ENCODE assay signal across 1 cellular context in genomic region chr21:22536511-22536910, GRCh38.
TF ChIP-seq lines count a peak whose summit lies in the region.

No MANE protein-coding gene starts in this region.

TF ChIP-seq in K562, 482 proteins besides CTCF, POLR2A, EP300 and RAD21 (continued from another document):
- TF ChIP-seq ZNF239 (CRISPR knock-in tag; IDR thresholded peaks at IDR 0.05) (no peak), KAT2B (IDR thresholded peaks at IDR 0.05; ENCODE audit: low read depth, low read length) (no peak), ZNF695 (CRISPR knock-in tag; IDR thresholded peaks at IDR 0.05) (no peak), IFI16 (CRISPR knock-in tag; IDR thresholded peaks at IDR 0.05) (no peak), ATF3 (IDR thresholded peaks at IDR 0.05) (peak; percentile 47; the same call in 1 of the 2 replicates), ATF3 (CRISPR knock-in tag; conservative IDR thresholded peaks at IDR 0.05) (no peak), YY1 (IDR thresholded peaks at IDR 0.05; ENCODE audit: borderline replicate concordance in 1 of 3, control insufficient read depth in 1 of 3, extremely low read depth in 1 of 3, insufficient read depth in 3 of 3, insufficient read length in 1 of 3, insufficient replicate concordance in 2 of 3, low read depth in 1 of 3, low read length in 2 of 3) (no peak), CBX1 (IDR thresholded peaks at IDR 0.05; ENCODE audit: low read depth) (no peak), ZNF311 (CRISPR knock-in tag; IDR thresholded peaks at IDR 0.05) (no peak), TCF7L2 (IDR thresholded peaks at IDR 0.05; ENCODE audit: low read depth, low read length) (no peak), NONO (IDR thresholded peaks at IDR 0.05; ENCODE audit: low read depth in 2 of 2, low read length in 1 of 2) (no peak), NFE2 (IDR thresholded peaks at IDR 0.05; ENCODE audit: low read depth) (peak; percentile 37; the same call in 1 of the 2 replicates), MAFG (tag; conservative IDR thresholded peaks at IDR 0.05) (peak; percentile 79), BCL6 (CRISPR knock-in tag; IDR thresholded peaks at IDR 0.05) (no peak), E2F3 (CRISPR knock-in tag; IDR thresholded peaks at IDR 0.05) (no peak), HIVEP1 (CRISPR knock-in tag; IDR thresholded peaks at IDR 0.05) (no peak), NCOA6 (IDR thresholded peaks at IDR 0.05) (no peak), ID3 (CRISPR knock-in tag; IDR thresholded peaks at IDR 0.05) (no peak), ID3 (tag; IDR thresholded peaks at IDR 0.05) (no peak), PHF20 (IDR thresholded peaks at IDR 0.05; ENCODE audit: partially characterized antibody) (no peak), NFATC3 (IDR thresholded peaks at IDR 0.05) (no peak), ZNF583 (CRISPR knock-in tag; IDR thresholded peaks at IDR 0.05) (no peak), NR2C2 (CRISPR knock-in tag; IDR thresholded peaks at IDR 0.05) (no peak), NR2C2 (tag; IDR thresholded peaks at IDR 0.05) (no peak), FOSL1 (tag; conservative IDR thresholded peaks at IDR 0.05) (peak; percentile 26; the same call in 1 of the 2 replicates), ESRRA (IDR thresholded peaks at IDR 0.05; ENCODE audit: borderline replicate concordance, low read depth) (no peak), CBX8 (IDR thresholded peaks at IDR 0.05; ENCODE audit: borderline replicate concordance, extremely low read depth, low read depth, low read length, poor library complexity, severe bottlenecking) (no peak), NR4A1 (CRISPR knock-in tag; IDR thresholded peaks at IDR 0.05) (no peak), NR4A1 (tag; IDR thresholded peaks at IDR 0.05) (no peak), OTX1 (CRISPR knock-in tag; IDR thresholded peaks at IDR 0.05) (no peak), CBX3 (IDR thresholded peaks at IDR 0.05; ENCODE audit: borderline replicate concordance in 1 of 2, low read length in 2 of 2) (no peak), BMI1 (IDR thresholded peaks at IDR 0.05; ENCODE audit: low read length) (no peak)
- TF ChIP-seq, protein P1, sequence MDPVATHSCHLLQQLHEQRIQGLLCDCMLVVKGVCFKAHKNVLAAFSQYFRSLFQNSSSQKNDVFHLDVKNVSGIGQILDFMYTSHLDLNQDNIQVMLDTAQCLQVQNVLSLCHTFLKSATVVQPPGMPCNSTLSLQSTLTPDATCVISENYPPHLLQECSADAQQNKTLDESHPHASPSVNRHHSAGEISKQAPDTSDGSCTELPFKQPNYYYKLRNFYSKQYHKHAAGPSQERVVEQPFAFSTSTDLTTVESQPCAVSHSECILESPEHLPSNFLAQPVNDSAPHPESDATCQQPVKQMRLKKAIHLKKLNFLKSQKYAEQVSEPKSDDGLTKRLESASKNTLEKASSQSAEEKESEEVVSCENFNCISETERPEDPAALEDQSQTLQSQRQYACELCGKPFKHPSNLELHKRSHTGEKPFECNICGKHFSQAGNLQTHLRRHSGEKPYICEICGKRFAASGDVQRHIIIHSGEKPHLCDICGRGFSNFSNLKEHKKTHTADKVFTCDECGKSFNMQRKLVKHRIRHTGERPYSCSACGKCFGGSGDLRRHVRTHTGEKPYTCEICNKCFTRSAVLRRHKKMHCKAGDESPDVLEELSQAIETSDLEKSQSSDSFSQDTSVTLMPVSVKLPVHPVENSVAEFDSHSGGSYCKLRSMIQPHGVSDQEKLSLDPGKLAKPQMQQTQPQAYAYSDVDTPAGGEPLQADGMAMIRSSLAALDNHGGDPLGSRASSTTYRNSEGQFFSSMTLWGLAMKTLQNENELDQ (CRISPR knock-in tag; IDR thresholded peaks at IDR 0.05; ENCODE audit: borderline replicate concordance): no peak
- TF ChIP-seq, protein P2, sequence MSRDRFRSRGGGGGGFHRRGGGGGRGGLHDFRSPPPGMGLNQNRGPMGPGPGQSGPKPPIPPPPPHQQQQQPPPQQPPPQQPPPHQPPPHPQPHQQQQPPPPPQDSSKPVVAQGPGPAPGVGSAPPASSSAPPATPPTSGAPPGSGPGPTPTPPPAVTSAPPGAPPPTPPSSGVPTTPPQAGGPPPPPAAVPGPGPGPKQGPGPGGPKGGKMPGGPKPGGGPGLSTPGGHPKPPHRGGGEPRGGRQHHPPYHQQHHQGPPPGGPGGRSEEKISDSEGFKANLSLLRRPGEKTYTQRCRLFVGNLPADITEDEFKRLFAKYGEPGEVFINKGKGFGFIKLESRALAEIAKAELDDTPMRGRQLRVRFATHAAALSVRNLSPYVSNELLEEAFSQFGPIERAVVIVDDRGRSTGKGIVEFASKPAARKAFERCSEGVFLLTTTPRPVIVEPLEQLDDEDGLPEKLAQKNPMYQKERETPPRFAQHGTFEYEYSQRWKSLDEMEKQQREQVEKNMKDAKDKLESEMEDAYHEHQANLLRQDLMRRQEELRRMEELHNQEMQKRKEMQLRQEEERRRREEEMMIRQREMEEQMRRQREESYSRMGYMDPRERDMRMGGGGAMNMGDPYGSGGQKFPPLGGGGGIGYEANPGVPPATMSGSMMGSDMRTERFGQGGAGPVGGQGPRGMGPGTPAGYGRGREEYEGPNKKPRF (IDR thresholded peaks at IDR 0.05; ENCODE audit: low read depth, low read length): no peak
- TF ChIP-seq, protein P3, sequence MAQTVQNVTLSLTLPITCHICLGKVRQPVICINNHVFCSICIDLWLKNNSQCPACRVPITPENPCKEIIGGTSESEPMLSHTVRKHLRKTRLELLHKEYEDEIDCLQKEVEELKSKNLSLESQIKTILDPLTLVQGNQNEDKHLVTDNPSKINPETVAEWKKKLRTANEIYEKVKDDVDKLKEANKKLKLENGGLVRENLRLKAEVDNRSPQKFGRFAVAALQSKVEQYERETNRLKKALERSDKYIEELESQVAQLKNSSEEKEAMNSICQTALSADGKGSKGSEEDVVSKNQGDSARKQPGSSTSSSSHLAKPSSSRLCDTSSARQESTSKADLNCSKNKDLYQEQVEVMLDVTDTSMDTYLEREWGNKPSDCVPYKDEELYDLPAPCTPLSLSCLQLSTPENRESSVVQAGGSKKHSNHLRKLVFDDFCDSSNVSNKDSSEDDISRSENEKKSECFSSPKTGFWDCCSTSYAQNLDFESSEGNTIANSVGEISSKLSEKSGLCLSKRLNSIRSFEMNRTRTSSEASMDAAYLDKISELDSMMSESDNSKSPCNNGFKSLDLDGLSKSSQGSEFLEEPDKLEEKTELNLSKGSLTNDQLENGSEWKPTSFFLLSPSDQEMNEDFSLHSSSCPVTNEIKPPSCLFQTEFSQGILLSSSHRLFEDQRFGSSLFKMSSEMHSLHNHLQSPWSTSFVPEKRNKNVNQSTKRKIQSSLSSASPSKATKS (CRISPR knock-in tag; IDR thresholded peaks at IDR 0.05): no peak
- TF ChIP-seq, protein P4, sequence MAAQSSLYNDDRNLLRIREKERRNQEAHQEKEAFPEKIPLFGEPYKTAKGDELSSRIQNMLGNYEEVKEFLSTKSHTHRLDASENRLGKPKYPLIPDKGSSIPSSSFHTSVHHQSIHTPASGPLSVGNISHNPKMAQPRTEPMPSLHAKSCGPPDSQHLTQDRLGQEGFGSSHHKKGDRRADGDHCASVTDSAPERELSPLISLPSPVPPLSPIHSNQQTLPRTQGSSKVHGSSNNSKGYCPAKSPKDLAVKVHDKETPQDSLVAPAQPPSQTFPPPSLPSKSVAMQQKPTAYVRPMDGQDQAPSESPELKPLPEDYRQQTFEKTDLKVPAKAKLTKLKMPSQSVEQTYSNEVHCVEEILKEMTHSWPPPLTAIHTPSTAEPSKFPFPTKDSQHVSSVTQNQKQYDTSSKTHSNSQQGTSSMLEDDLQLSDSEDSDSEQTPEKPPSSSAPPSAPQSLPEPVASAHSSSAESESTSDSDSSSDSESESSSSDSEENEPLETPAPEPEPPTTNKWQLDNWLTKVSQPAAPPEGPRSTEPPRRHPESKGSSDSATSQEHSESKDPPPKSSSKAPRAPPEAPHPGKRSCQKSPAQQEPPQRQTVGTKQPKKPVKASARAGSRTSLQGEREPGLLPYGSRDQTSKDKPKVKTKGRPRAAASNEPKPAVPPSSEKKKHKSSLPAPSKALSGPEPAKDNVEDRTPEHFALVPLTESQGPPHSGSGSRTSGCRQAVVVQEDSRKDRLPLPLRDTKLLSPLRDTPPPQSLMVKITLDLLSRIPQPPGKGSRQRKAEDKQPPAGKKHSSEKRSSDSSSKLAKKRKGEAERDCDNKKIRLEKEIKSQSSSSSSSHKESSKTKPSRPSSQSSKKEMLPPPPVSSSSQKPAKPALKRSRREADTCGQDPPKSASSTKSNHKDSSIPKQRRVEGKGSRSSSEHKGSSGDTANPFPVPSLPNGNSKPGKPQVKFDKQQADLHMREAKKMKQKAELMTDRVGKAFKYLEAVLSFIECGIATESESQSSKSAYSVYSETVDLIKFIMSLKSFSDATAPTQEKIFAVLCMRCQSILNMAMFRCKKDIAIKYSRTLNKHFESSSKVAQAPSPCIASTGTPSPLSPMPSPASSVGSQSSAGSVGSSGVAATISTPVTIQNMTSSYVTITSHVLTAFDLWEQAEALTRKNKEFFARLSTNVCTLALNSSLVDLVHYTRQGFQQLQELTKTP (IDR thresholded peaks at IDR 0.05; ENCODE audit: low read depth in 1 of 2, partially characterized antibody in 2 of 2): no peak
TF ChIP-seq in K562: peak in this region for 8.
